Comparison of ENCODE assay signal across 9 cellular contexts in the genomic region with DNA sequence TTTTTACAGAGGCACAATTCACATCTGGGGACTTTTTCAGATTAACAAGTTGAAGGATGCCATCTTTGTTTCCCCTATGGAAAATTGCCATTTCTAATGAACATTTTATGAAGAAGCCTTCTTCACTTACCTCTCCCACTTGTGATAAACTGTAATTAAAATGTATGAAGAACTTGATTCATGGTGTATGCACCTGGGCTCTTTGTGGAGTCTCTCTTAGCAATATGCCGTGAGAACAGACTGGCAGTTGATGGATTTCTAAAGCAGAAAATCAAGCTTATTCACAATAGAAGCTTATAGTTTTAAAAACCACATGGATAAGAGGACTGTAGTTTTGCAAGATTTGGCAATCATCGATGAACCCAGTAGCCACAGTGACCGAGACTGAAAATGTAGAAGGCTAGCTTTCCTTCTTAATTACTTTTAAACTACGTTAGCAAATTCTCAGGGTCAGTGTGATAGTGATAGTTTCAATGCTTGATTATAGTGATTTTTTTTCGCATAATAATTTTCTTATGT.
DNase-seq lines count a peak whose midpoint lies in the region; ATAC-seq and TF ChIP-seq lines count a peak whose summit lies in the region.
"Had no signal": no experiment of that assay in that cellular context is flagged by ENCODE, and none has a peak within 500 bp of the region (broad histone marks: within the 10 kb centered on the region; RNA-seq: fewer than 3 reads in every experiment).

No MANE protein-coding gene starts in this region.

- H3K4me3 Mint-ChIP-seq in H9, result 0 out of 5 replicates have a peak overlapping the region, but pooled peaks of 1 of the 2 experiments have one; percentile 4
- peak overlapping the region in 4 of 8 donors; percentile 10 to 55 (median 12) for H3K4me3 Mint-ChIP-seq in naive B cell

- no peaks in the 10 kb centered on the region for H3K79me1 ChIP-seq in H9 (ENCODE audit: insufficient read depth, low read depth, low read length, poor library complexity, severe bottlenecking)

- no peaks in the 10 kb centered on the region for H3K27me3 Mint-ChIP-seq in H9 (ENCODE audit: low read depth)
- H3K27me3 Mint-ChIP-seq in naive B cell, result no peaks in the 10 kb centered on the region

- no peak overlapping the region for H3K9ac ChIP-seq in H9 (ENCODE audit: extremely low read depth, insufficient read length, low read length)

- peak overlapping the region; percentile 98 to 99 (median 99) for H3K27ac Mint-ChIP-seq in H9
- peak overlapping the region in 5 of 6 donors; percentile 38 to 89 (median 48) for H3K27ac Mint-ChIP-seq in naive B cell

- H3K4me1 Mint-ChIP-seq in H9, result peaks cover 37 to 48% of the 10 kb centered on the region in 2 experiments
- H3K4me1 Mint-ChIP-seq in naive B cell, result peaks cover 27 to 40% (median 27%) of the 10 kb centered on the region in 3 donors

- H3K23ac ChIP-seq in H9 (ENCODE audit: insufficient read length, low read depth, low read length), result no peak overlapping the region

- H3K14ac ChIP-seq in H9 (ENCODE audit: insufficient read depth, low read length), result no peak overlapping the region

- H3K23me2 ChIP-seq in H9 (ENCODE audit: insufficient read length, low read depth, low read length, poor library complexity, severe bottlenecking), result no peaks in the 10 kb centered on the region

- H3K4ac ChIP-seq in H9 (ENCODE audit: low read depth, low read length), result no peak overlapping the region

- no peak overlapping the region for H2BK12ac ChIP-seq in H9 (ENCODE audit: insufficient read length, low read depth, low read length)

- H3K9me3 Mint-ChIP-seq in H9 (peaks cover 3 to 7% of the 10 kb centered on the region in 2 experiments; a peak in 3 of 5 replicates), naive B cell (peaks cover 0 to 12% (median 6%) of the 10 kb centered on the region in 7 donors)

- H3K27me3 ChIP-seq in H9 (ENCODE audit: insufficient read depth, low read length), result no peaks in the 10 kb centered on the region
- H3K27me3 ChIP-seq in SJCRH30, result no peaks in the 10 kb centered on the region

- no peak overlapping the region for H4K91ac ChIP-seq in H9 (ENCODE audit: insufficient read length, low read depth, low read length)

- ATAC-seq in GM18498 (IDR thresholded peaks at IDR 0.05; ENCODE audit: unreplicated experiment), result peak; percentile 5
- ATAC-seq in naive B cell (ENCODE audit: low read depth in 2 of 2), result no peak

- no peak overlapping the region for H3K18ac ChIP-seq in H9 (ENCODE audit: insufficient read length, low read depth, low read length)

- no peak overlapping the region for H2BK120ac ChIP-seq in H9 (ENCODE audit: low read depth, low read length, poor library complexity, severe bottlenecking)

- no peak for TF ChIP-seq CTCF in H9 (conservative IDR thresholded peaks at IDR 0.05)

- no peak overlapping the region for H3K4me2 ChIP-seq in H9 (ENCODE audit: insufficient read depth, insufficient read length, low read length)

- no CpG with 5 or more reads among the region's 5 CpGs for WGBS in H9 (ENCODE audit: extremely low coverage, insufficient read length, low lambda C conversion rate)

- H3K9me3 ChIP-seq in H9 (ENCODE audit: control insufficient read depth, low read depth, low read length), result no peaks in the 10 kb centered on the region
- no peaks in the 10 kb centered on the region for H3K9me3 ChIP-seq in SJCRH30 (replicated peaks)

- H2BK20ac ChIP-seq in H9 (ENCODE audit: low read depth, low read length, poor library complexity, severe bottlenecking), result no peak overlapping the region

- DNase-seq in H9, result no peak
- DNase-seq in SJCRH30, result no peak
- no peak for DNase-seq in naive B cell
- DNase-seq in NCI-H2196 treated with DMSO at 0.1 percent for 48 hours (lab: John Stamatoyannopoulos, UW; ENCODE audit: unreplicated experiment), result no peak
- DNase-seq in SW480 (ENCODE audit: low spot score), result no peak
- no peak for DNase-seq in germinal center (ENCODE audit: low spot score)
- no peak for DNase-seq in NCI-H774 (lab: John Stamatoyannopoulos, UW)
- DNase-seq: activated T-cell treated with anti-CD3 and anti-CD28 coated beads for 4 hours had no signal

- no peak overlapping the region for H4K5ac ChIP-seq in H9 (ENCODE audit: insufficient read length, low read depth, low read length)

- H2AK5ac ChIP-seq in H9 (ENCODE audit: insufficient read length, low read length), result no peak overlapping the region

- H3T11ph ChIP-seq in H9 (ENCODE audit: low read length), result no peak overlapping the region

- no peaks in the 10 kb centered on the region; the same call in 1 of the 2 replicates for H3K4me1 ChIP-seq in H9 (ENCODE audit: insufficient read depth, low read length)
- H3K4me1 ChIP-seq in SJCRH30, result peaks cover 23% of the 10 kb centered on the region; the same call in 1 of the 2 replicates

- H3K36me3 Mint-ChIP-seq in H9 (ENCODE audit: insufficient read depth in 1 of 3, low read depth in 3 of 3) (peaks cover 0 to 21% (median 4%) of the 10 kb centered on the region in 3 experiments; a peak in 4 of 7 replicates), naive B cell (peaks cover 8 to 12% of the 10 kb centered on the region in 2 donors)

- no peak overlapping the region for H4K8ac ChIP-seq in H9 (replicated peaks; ENCODE audit: insufficient read length, low read depth, low read length)

- H3K27ac ChIP-seq in H9 (ENCODE audit: insufficient read length, low read depth, low read length) (peak overlapping the region; percentile 53), SJCRH30 (peak overlapping the region; percentile 85)

- H2AFZ ChIP-seq in H9 (ENCODE audit: low read length), result no peak overlapping the region

- H3K36me3 ChIP-seq in SJCRH30, result no peaks in the 10 kb centered on the region

- no peak overlapping the region for H3K56ac ChIP-seq in H9 (ENCODE audit: insufficient read length, low read depth, low read length)

- H3K79me2 ChIP-seq in H9 (ENCODE audit: insufficient read depth, low read length), result no peaks in the 10 kb centered on the region

- H2BK15ac ChIP-seq in H9 (ENCODE audit: low read depth, low read length), result no peak overlapping the region

- peak overlapping the region; percentile 20 for H3K4me3 ChIP-seq in SJCRH30

- H4K20me1 ChIP-seq in H9 (ENCODE audit: control insufficient read depth, insufficient read depth, insufficient read length), result no peaks in the 10 kb centered on the region

- no peak overlapping the region for H2BK5ac ChIP-seq in H9 (ENCODE audit: insufficient read length, low read length)
